In the genomic region with DNA sequence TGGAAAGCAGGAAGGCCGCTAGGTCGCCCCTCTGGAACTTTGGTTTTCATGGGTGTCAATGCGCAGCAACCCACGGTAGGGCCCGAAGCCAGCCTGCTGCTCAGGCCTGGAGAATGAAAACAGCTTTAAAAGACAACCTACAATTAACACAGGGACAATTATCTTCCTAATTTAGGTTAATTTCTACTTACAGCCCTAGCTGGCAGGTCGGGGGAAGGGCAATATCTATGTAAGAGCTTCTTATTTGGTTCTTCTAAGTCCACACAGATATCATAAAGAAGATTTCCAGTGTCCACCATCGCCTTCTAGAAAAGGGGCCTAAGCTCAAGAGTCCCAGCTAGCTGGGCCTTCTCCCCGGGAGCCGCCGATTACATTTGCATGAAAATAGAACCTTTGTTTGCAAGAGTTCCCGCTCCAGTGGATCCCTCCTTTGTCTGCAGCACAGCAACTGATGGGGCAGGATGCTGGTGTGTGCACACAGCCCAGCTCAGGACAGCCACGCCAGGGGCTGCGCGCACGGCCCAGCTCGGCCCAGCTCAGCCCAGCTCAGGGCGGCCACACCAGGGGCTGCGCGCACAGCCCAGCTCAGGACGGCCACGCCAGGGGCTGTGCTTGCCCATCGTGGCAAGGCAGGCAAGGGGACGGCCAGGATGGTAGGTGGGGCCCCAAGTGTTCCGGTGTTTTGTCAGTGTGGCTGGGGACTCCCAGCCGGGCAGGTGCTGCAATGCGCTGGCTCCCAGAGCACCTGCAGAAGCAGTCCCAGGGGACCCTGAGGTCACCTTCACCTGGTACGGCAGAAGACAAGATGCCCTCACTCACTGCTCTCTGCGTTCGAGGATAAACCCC, we compare ENCODE assay signal across 9 cellular contexts.
A peak's percentile ranks its signal among the peaks of the same experiment; 100 is the strongest.
DNase-seq lines count a peak whose midpoint lies in the region; ATAC-seq and TF ChIP-seq lines count a peak whose summit lies in the region.
"Had no signal": no experiment of that assay in that cellular context is flagged by ENCODE, and none has a peak within 500 bp of the region (broad histone marks: within the 10 kb centered on the region; RNA-seq: fewer than 3 reads in every experiment).

No MANE protein-coding gene starts in this region.

- no peaks in the 10 kb centered on the region for H3K36me3 ChIP-seq in heart left ventricle

- H3K4me3 Mint-ChIP-seq in activated T-cell treated with anti-CD3 and anti-CD28 coated beads, Interleukin-2, amount 50 U/mL, for 72 hours = no peak overlapping the region
- H3K4me3 Mint-ChIP-seq: activated CD4-positive, alpha-beta memory T cell treated with anti-CD3 and anti-CD28 coated beads, Interleukin-2, amount 10 ng/mL, durations not matched to agents 7 days and 5 days had no signal

- no peak for TF ChIP-seq POLR2A in heart left ventricle (IDR thresholded peaks at IDR 0.05)

- no peak for TF ChIP-seq CTCF in heart left ventricle (IDR thresholded peaks at IDR 0.05)

- H3K4me1 Mint-ChIP-seq in activated T-cell treated with anti-CD3 and anti-CD28 coated beads, Interleukin-2, amount 50 U/mL, for 72 hours (ENCODE audit: low read depth) = peaks cover 81% of the 10 kb centered on the region

- peaks cover 0 to 4% of the 10 kb centered on the region in 2 donors for H3K36me3 Mint-ChIP-seq in activated T-cell treated with anti-CD3 and anti-CD28 coated beads, Interleukin-2, amount 50 U/mL, for 72 hours (ENCODE audit: insufficient read depth in 2 of 2)

- peak overlapping the region in 11 of 12 donors; percentile 38 to 86 (median 70) for H3K27ac ChIP-seq in heart left ventricle

- no peaks in the 10 kb centered on the region for H3K27me3 ChIP-seq in heart left ventricle

- intact Hi-C loops in heart left ventricle (cut with DNase I) = loop anchor here in 1 of 10 donors (5.0 kb wide), 1 partner anchor 139 kb away; no protein-coding TSS in a partner anchor
- intact Hi-C loops in posterior cingulate gyrus (cut with DNase I) = no loop called here

- no peak overlapping the region for H3K4me3 ChIP-seq in heart left ventricle

- no peaks in the 10 kb centered on the region for H3K9me3 Mint-ChIP-seq in activated T-cell treated with anti-CD3 and anti-CD28 coated beads, Interleukin-2, amount 50 U/mL, for 72 hours
- H3K9me3 Mint-ChIP-seq: activated CD4-positive, alpha-beta memory T cell treated with anti-CD3 and anti-CD28 coated beads, Interleukin-2, amount 10 ng/mL, durations not matched to agents 7 days and 5 days had no signal

- H3K27ac Mint-ChIP-seq in activated T-cell treated with anti-CD3 and anti-CD28 coated beads, Interleukin-2, amount 50 U/mL, for 72 hours = no peak overlapping the region
- H3K27ac Mint-ChIP-seq: activated CD4-positive, alpha-beta memory T cell treated with anti-CD3 and anti-CD28 coated beads, Interleukin-2, amount 10 ng/mL, durations not matched to agents 7 days and 5 days had no signal

- no peaks in the 10 kb centered on the region for H3K9me3 ChIP-seq in heart left ventricle

- peaks cover 28% of the 10 kb centered on the region for H3K27me3 Mint-ChIP-seq in activated T-cell treated with anti-CD3 and anti-CD28 coated beads, Interleukin-2, amount 50 U/mL, for 72 hours (ENCODE audit: low read depth)

- peaks cover 4 to 95% (median 73%) of the 10 kb centered on the region in 12 donors for H3K4me1 ChIP-seq in heart left ventricle

- 87 to 93% (median 92%) methylated on average over 26 to 29 of the region's 29 CpGs for WGBS in heart left ventricle, 4 donors

- DNase-seq in DMS153 (lab: John Stamatoyannopoulos, UW) (peak; percentile 83), NCI-H526 (lab: John Stamatoyannopoulos, UW) (peak; percentile 87 to 93), heart left ventricle (peak in 2 of 5 donors; percentile 24 to 28), posterior cingulate gyrus (peak in 6 of 10 donors; percentile 28 to 92 (median 68)), OCI-M1 (lab: John Stamatoyannopoulos, UW) (no peak), kidney tubule cell (ENCODE audit: low spot score) (no peak), germinal center (ENCODE audit: low spot score) (no peak)
- no peak for DNase-seq in activated T-cell treated with anti-CD3 and anti-CD28 coated beads, Interleukin-2, amount 50 U/mL, for 72 hours
- DNase-seq: activated CD4-positive, alpha-beta memory T cell treated with anti-CD3 and anti-CD28 coated beads, Interleukin-2, amount 10 ng/mL, durations not matched to agents 7 days and 5 days had no signal

- peak in 1 of 4 donors; percentile 11 for ATAC-seq in heart left ventricle
- ATAC-seq in activated T-cell treated with anti-CD3 and anti-CD28 coated beads, Interleukin-2, amount 50 U/mL, for 72 hours (replicated peaks in 1 of 2) = no peak

Comparison
In these comparisons a context has a peak if more than half of its experiments do, and no peak if none do; other contexts are left out.
1. DNase-seq: peak in DMS153 (single experiment), NCI-H526 (2 of 2) and posterior cingulate gyrus (6 of 10); none in OCI-M1 (single experiment), kidney tubule cell (single experiment), activated T-cell treated with anti-CD3 and anti-CD28 coated beads, Interleukin-2, amount 50 U/mL, for 72 hours (0 of 2) and germinal center (single experiment).